Comparison of ENCODE assay signal across 8 cellular contexts in genomic region chr12:9447791-9448614, GRCh38.
DNase-seq lines count a peak whose midpoint lies in the region; ATAC-seq and TF ChIP-seq lines count a peak whose summit lies in the region.
"Not testable (repeated sequence)": the region's sequence is repeated elsewhere in the genome, so short reads cannot be mapped to it uniquely, and the experiment has no call there.

No MANE protein-coding gene starts in this region.

- not testable (repeated sequence) for H3K9me3 Mint-ChIP-seq in activated CD8-positive, alpha-beta T cell treated with anti-CD3 and anti-CD28 coated beads for 36 hours; memory B cell

- peak overlapping the region; percentile 96 for H3K27ac Mint-ChIP-seq in activated CD8-positive, alpha-beta T cell treated with anti-CD3 and anti-CD28 coated beads for 36 hours
- H3K27ac Mint-ChIP-seq in memory B cell, result peak overlapping the region; percentile 97

- intact Hi-C loops in activated CD8-positive, alpha-beta T cell treated with anti-CD3 and anti-CD28 coated beads for 36 hours (cut with micrococcal nuclease), result not testable (repeated sequence)

- peak overlapping the region; percentile 96 for H3K4me3 Mint-ChIP-seq in activated CD8-positive, alpha-beta T cell treated with anti-CD3 and anti-CD28 coated beads for 36 hours
- H3K4me3 Mint-ChIP-seq in memory B cell, result peak overlapping the region; percentile 99

- POLR2A ChIA-PET in activated CD8-positive, alpha-beta T cell treated with anti-CD3 and anti-CD28 coated beads for 36 hours (lab: Charles Lee), result interaction anchor here (0.8 kb wide), 1 partner anchor 221 kb away, joined by 3 read pairs; the partner anchor contains the start of gene CLEC2D

- DNase-seq in CMK (ENCODE audit: low read depth), result peak; percentile 63
- peak; percentile 63 for DNase-seq in HPDE6-E6E7 (ENCODE audit: extremely low spot score)
- peak; percentile 66 for DNase-seq in NCI-H82 treated with DMSO at 0.1 percent for 48 hours (lab: John Stamatoyannopoulos, UW; ENCODE audit: unreplicated experiment)
- DNase-seq in activated CD8-positive, alpha-beta T cell treated with anti-CD3 and anti-CD28 coated beads for 36 hours, result peak; percentile 95
- DNase-seq in effector CD8-positive, alpha-beta T cell (lab: John Stamatoyannopoulos, UW), result peak; percentile 87
- DNase-seq in memory B cell (ENCODE audit: low spot score in 2 of 2), result peak; percentile 82 to 84
- peak; percentile 82 to 87 (median 84) for DNase-seq in stimulated activated CD4-positive, alpha-beta T cell treated with anti-CD3 and anti-CD28 coated beads, TNF-alpha, amount 100 ng/mL, for 4 hours (ENCODE audit: low read depth in 3 of 3)

- H3K4me1 Mint-ChIP-seq in activated CD8-positive, alpha-beta T cell treated with anti-CD3 and anti-CD28 coated beads for 36 hours (ENCODE audit: low read depth), result peaks cover 14% of the 10 kb centered on the region
- H3K4me1 Mint-ChIP-seq in memory B cell, result not testable (repeated sequence)

- CTCF ChIA-PET in activated CD8-positive, alpha-beta T cell treated with anti-CD3 and anti-CD28 coated beads for 36 hours (lab: Charles Lee), result interaction anchor here (0.7 kb wide), 1 partner anchor 1596 kb away, joined by 3 read pairs; no protein-coding TSS in a partner anchor

- not testable (repeated sequence) for H3K27me3 Mint-ChIP-seq in activated CD8-positive, alpha-beta T cell treated with anti-CD3 and anti-CD28 coated beads for 36 hours; memory B cell

- ATAC-seq in GM19467 (IDR thresholded peaks at IDR 0.05; ENCODE audit: unreplicated experiment) (peak; percentile 61), memory B cell (ENCODE audit: low read depth) (peak; percentile 78)
- peak; percentile 85 for ATAC-seq in activated CD8-positive, alpha-beta T cell treated with anti-CD3 and anti-CD28 coated beads for 36 hours

- TF ChIP-seq CTCF in activated CD8-positive, alpha-beta T cell treated with anti-CD3 and anti-CD28 coated beads for 36 hours (IDR thresholded peaks at IDR 0.05), result not testable (repeated sequence)

- H3K36me3 Mint-ChIP-seq in activated CD8-positive, alpha-beta T cell treated with anti-CD3 and anti-CD28 coated beads for 36 hours (ENCODE audit: low read depth); memory B cell: not testable (repeated sequence)

Comparison
In these comparisons a context has a peak if more than half of its experiments do, and no peak if none do; other contexts are left out.
1. Peak in every context shown above with its lines: DNase-seq and ATAC-seq.